In the genomic region with DNA sequence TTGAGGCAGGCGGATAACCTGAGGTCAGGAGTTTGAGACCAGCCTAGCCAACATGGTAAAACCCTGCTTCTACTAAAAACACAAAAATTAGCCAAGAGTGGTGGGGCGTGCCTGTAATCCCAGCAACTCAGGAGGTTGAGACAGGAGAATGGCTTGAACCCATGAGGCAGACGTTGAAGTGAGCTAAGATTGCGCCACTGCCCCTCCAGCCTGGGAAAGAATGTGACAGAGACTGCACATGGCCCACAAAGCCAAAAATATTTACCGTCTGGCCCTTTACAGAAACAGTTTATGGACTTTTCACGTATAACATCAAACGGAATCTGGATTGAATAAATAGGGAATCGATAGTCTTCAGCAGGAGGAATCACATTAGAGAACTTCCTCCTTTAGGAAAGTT, we compare ENCODE assay signal across 8 cellular contexts. TPM values are rescaled to one million over a fixed set of nuclear protein-coding genes. Genes with fewer than 3 reads are reported as not detected.
DNase-seq lines count a peak whose midpoint lies in the region; ATAC-seq, FAIRE-seq and TF ChIP-seq lines count a peak whose summit lies in the region.

No MANE protein-coding gene starts in this region.

- no peak overlapping the region for H3K4me3 Mint-ChIP-seq in Calu3 (ENCODE audit: low read depth, unreplicated experiment)
- H3K4me3 Mint-ChIP-seq in nephron progenitor cell: peak overlapping the region; percentile 99
- no peak overlapping the region for H3K4me3 Mint-ChIP-seq in natural killer cell

- H3K9me3 Mint-ChIP-seq in Calu3 (ENCODE audit: low read depth, unreplicated experiment) (no peaks in the 10 kb centered on the region), nephron progenitor cell (no peaks in the 10 kb centered on the region), natural killer cell (no peaks in the 10 kb centered on the region)

- H3K36me3 Mint-ChIP-seq in Calu3 (ENCODE audit: insufficient read depth, unreplicated experiment) (peaks cover 65% of the 10 kb centered on the region), nephron progenitor cell (ENCODE audit: low read depth) (peaks cover 53% of the 10 kb centered on the region), natural killer cell (peaks cover 21% of the 10 kb centered on the region)

- peaks cover 73% of the 10 kb centered on the region for H3K36me3 ChIP-seq in MG63

- no peaks in the 10 kb centered on the region for H3K9me3 ChIP-seq in MG63

- no TSS peak for BruUV-seq in Calu3 (replicated peaks; lab: Mats Ljungman, UMichigan)

- H3K27me3 ChIP-seq in MG63: no peaks in the 10 kb centered on the region

- DNase-seq in Calu3 (no peak), MG63 (no peak), cardiac fibroblast (ENCODE audit: low read depth in 2 of 2) (peak; percentile 64 to 81), nephron progenitor cell (no peak), urothelium cell line (ENCODE audit: low spot score) (no peak), hypothalamus (lab: John Stamatoyannopoulos, UW) (no peak), natural killer cell (no peak), superior temporal gyrus (ENCODE audit: extremely low spot score) (no peak)

- CTCF ChIA-PET in Calu3 (lab: Charles Lee): interaction anchor here (1.0 kb wide), 2 partner anchors 10 to 123 kb away, joined by 3 read pairs; no protein-coding TSS in a partner anchor

- H3K27me3 Mint-ChIP-seq in Calu3 (ENCODE audit: unreplicated experiment) (no peaks in the 10 kb centered on the region), nephron progenitor cell (ENCODE audit: low read depth, poor library complexity) (no peaks in the 10 kb centered on the region), natural killer cell (ENCODE audit: low read depth in 2 of 2) (no peaks in the 10 kb centered on the region)

- ATAC-seq in natural killer cell: no peak

- TF ChIP-seq CTCF in Calu3 (IDR thresholded peaks at IDR 0.05; ENCODE audit: unreplicated experiment) (no peak), cardiac fibroblast (IDR thresholded peaks at IDR 0.05; ENCODE audit: low read depth, low read length) (no peak), nephron progenitor cell (IDR thresholded peaks at IDR 0.05) (no peak), natural killer cell (IDR thresholded peaks at IDR 0.05) (no peak)

- intact Hi-C loops in Calu3 (cut with micrococcal nuclease; ENCODE audit: unreplicated experiment): no loop called here
- intact Hi-C loops in natural killer cell (cut with micrococcal nuclease): no loop called here

- H3K4me1 Mint-ChIP-seq in Calu3 (ENCODE audit: low read depth, unreplicated experiment): peaks cover 18% of the 10 kb centered on the region
- H3K4me1 Mint-ChIP-seq in nephron progenitor cell: peaks cover 25% of the 10 kb centered on the region
- peaks cover 40 to 42% of the 10 kb centered on the region in 2 donors for H3K4me1 Mint-ChIP-seq in natural killer cell

- H3K27ac Mint-ChIP-seq in Calu3 (ENCODE audit: unreplicated experiment) (peak overlapping the region; percentile 80), nephron progenitor cell (no peak overlapping the region), natural killer cell (no peak overlapping the region)

- FAIRE-seq in urothelium cell line (lab: Jason Lieb, UNC): no peak

- peak overlapping the region; percentile 61 for H3K4me3 ChIP-seq in MG63
- peak overlapping the region in 1 of 2 donors; percentile 15 for H3K4me3 ChIP-seq in cardiac fibroblast (replicated peaks in 1 of 2; ENCODE audit: low read depth in 2 of 2, low read length in 2 of 2)

RNA-seq across cellular contexts. Expression of a gene that starts 3.5 kb away (rescaled TPM):
- 84.0 and 86.9 TPM in 2 replicates for total RNA-seq in Calu3 (2022)
- 54.6 and 57.9 TPM in 2 replicates for total RNA-seq in MG63 (2014; rRNA removed; shearing (Covaris generic); ENCODE audit: low replicate concordance)
- total RNA-seq in natural killer cell: 100 to 1,000 TPM; 252 to 310 (median 266) TPM

RNA-seq across cellular contexts. Expression of a gene that starts 3.8 kb away (rescaled TPM):
- total RNA-seq in Calu3 (2022): 97.8 and 110 TPM in 2 replicates
- 20.5 and 32.1 TPM in 2 replicates for total RNA-seq in MG63 (2014; rRNA removed; shearing (Covaris generic); ENCODE audit: low replicate concordance)
- total RNA-seq in natural killer cell: 10 to 100 TPM; 31.3 to 33.8 (median 33.2) TPM

RNA-seq across cellular contexts. Expression of a gene that starts 22.5 kb away (rescaled TPM):
- 46.6 and 46.8 TPM in 2 replicates for total RNA-seq in Calu3 (2022)
- total RNA-seq in MG63 (2014; rRNA removed; shearing (Covaris generic); ENCODE audit: low replicate concordance): 8.5 and 11.0 TPM in 2 replicates
- total RNA-seq in natural killer cell: 10 to 100 TPM; 57.7 to 71.6 (median 66.6) TPM

Comparison
In these comparisons a context has a peak if more than half of its experiments do, and no peak if none do; other contexts are left out.
1. DNase-seq: peak in cardiac fibroblast (2 of 2); none in Calu3 (single experiment), MG63 (single experiment), nephron progenitor cell (single experiment), urothelium cell line (single experiment), hypothalamus (0 of 51), natural killer cell (single experiment) and superior temporal gyrus (single experiment).